ENCODE assay signal across 16 cellular contexts in the genomic region with DNA sequence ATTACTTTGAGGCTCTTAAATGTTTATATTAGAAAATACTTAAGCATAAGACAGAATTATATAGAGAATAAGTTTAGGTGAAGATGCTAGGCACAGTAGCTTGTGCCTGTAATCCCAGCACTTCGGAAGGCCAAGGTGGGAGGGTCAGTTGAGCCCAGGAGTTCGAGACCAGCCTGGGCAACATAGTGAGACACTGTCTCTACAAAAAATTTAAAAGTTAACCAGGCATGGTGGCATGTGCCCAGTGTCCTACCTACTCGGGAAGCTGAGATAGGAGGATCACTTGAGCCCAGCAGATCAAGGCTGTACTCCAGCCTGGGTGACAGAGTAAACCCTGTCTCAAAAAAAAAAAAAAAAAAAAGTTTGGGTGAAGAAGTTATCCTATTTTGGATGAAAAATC.
DNase-seq lines count a peak whose midpoint lies in the region; ATAC-seq and TF ChIP-seq lines count a peak whose summit lies in the region.
"Had no signal": no experiment of that assay in that cellular context is flagged by ENCODE, and none has a peak within 500 bp of the region (broad histone marks: within the 10 kb centered on the region; RNA-seq: fewer than 3 reads in every experiment).

No MANE protein-coding gene starts in this region.

- H3K4me1 Mint-ChIP-seq in Caco-2 (ENCODE audit: low read depth, unreplicated experiment) (peaks cover 7% of the 10 kb centered on the region), T-helper 17 cell (no peaks in the 10 kb centered on the region)
- H3K4me1 Mint-ChIP-seq: B cell had no signal

- ATAC-seq in T-helper 17 cell (no peak), GM18517 (IDR thresholded peaks at IDR 0.05; ENCODE audit: unreplicated experiment) (no peak)
- ATAC-seq: CD8-positive, alpha-beta T cell had no signal

- no peaks in the 10 kb centered on the region for H3K36me3 ChIP-seq in Caco-2 (ENCODE audit: control insufficient read depth, insufficient read depth, low read length)
- H3K36me3 ChIP-seq in hepatocyte (replicated peaks; ENCODE audit: insufficient read depth, low read depth): no peaks in the 10 kb centered on the region
- no peaks in the 10 kb centered on the region for H3K36me3 ChIP-seq in liver (ENCODE audit: control insufficient read depth in 4 of 4, insufficient read depth in 3 of 4, low read depth in 1 of 4, low read length in 3 of 4)
- H3K36me3 ChIP-seq in left ventricle myocardium inferior: no peaks in the 10 kb centered on the region
- H3K36me3 ChIP-seq: BLaER1 treated with 17β-estradiol and CSF1 and Interleukin-3, amounts not matched to agents 10 nM and 100 nM had no signal

- peak overlapping the region in 1 of 2 donors; percentile 22 for H3K9ac ChIP-seq in liver (ENCODE audit: low read depth in 1 of 2, low read length in 2 of 2)
- H3K9ac ChIP-seq: BLaER1 treated with 17β-estradiol and CSF1 and Interleukin-3, amounts not matched to agents 10 nM and 100 nM had no signal

- H3K27ac Mint-ChIP-seq in Caco-2 (ENCODE audit: unreplicated experiment) (peak overlapping the region; percentile 67), T-helper 17 cell (no peak overlapping the region)
- H3K27ac Mint-ChIP-seq: B cell; CD4-positive, alpha-beta T cell; CD8-positive, alpha-beta T cell had no signal

- H3K4me1 ChIP-seq in Caco-2 (peaks cover 43% of the 10 kb centered on the region), hepatocyte (ENCODE audit: insufficient read depth) (peaks cover 22% of the 10 kb centered on the region), liver (ENCODE audit: control insufficient read depth in 4 of 4, insufficient read depth in 4 of 4, low read length in 3 of 4) (peaks cover 14 to 45% (median 40%) of the 10 kb centered on the region in 4 donors), left ventricle myocardium inferior (no peaks in the 10 kb centered on the region)
- H3K4me1 ChIP-seq: BLaER1 treated with 17β-estradiol and CSF1 and Interleukin-3, amounts not matched to agents 10 nM and 100 nM had no signal

- H3K27me3 ChIP-seq in Caco-2 (replicated peaks; ENCODE audit: control insufficient read depth, insufficient read depth, low read length) (no peaks in the 10 kb centered on the region), hepatocyte (no peaks in the 10 kb centered on the region), liver (ENCODE audit: control insufficient read depth in 4 of 4, insufficient read depth in 4 of 4, low read length in 3 of 4) (no peaks in the 10 kb centered on the region), left ventricle myocardium inferior (ENCODE audit: low read depth) (peaks cover 12% of the 10 kb centered on the region)
- H3K27me3 ChIP-seq: BLaER1 treated with 17β-estradiol and CSF1 and Interleukin-3, amounts not matched to agents 10 nM and 100 nM had no signal

- POLR2A ChIA-PET in Caco-2 (lab: Charles Lee): no interaction called here

- WGBS in hepatocyte (ENCODE audit: low lambda C conversion rate, missing lambda C conversion rate): 89% methylated on average over 3 of the region's 3 CpGs
- 55% methylated on average over 3 of the region's 3 CpGs for WGBS in liver

- H3K9me3 ChIP-seq in Caco-2 (peaks cover 37% of the 10 kb centered on the region), hepatocyte (ENCODE audit: low read depth) (peaks cover 5% of the 10 kb centered on the region), liver (ENCODE audit: control insufficient read depth in 4 of 4, low read length in 3 of 4) (no peaks in the 10 kb centered on the region), T-helper 17 cell (ENCODE audit: control insufficient read depth, low read length, poor library complexity, severe bottlenecking) (no peaks in the 10 kb centered on the region), left ventricle myocardium inferior (replicated peaks) (no peaks in the 10 kb centered on the region)

- no peaks in the 10 kb centered on the region for H3K79me2 ChIP-seq in hepatocyte

- CTCF ChIA-PET in Caco-2 (lab: Charles Lee): no interaction called here

- TF ChIP-seq CTCF in Caco-2 (IDR thresholded peaks at IDR 0.05; ENCODE audit: insufficient read depth in 1 of 2, low read depth in 1 of 2, low read length in 1 of 2, severe bottlenecking in 1 of 2, unreplicated experiment in 1 of 2): no peak
- no peak for TF ChIP-seq CTCF in hepatocyte (IDR thresholded peaks at IDR 0.05; ENCODE audit: poor library complexity)
- TF ChIP-seq CTCF in liver (IDR thresholded peaks at IDR 0.05; ENCODE audit: low read depth, low read length, missing input control): no peak
- TF ChIP-seq CTCF in left ventricle myocardium inferior (IDR thresholded peaks at IDR 0.05; ENCODE audit: borderline replicate concordance): no peak

- intact Hi-C loops in Caco-2 (cut with micrococcal nuclease; ENCODE audit: unreplicated experiment): loop anchor here (5.0 kb wide), 1 partner anchor 124 kb away; no protein-coding TSS in a partner anchor
- intact Hi-C loops in left ventricle myocardium inferior (cut with micrococcal nuclease): no loop called here

- no peak overlapping the region for H3K4me3 ChIP-seq in Caco-2 (ENCODE audit: low read depth, low read length)
- no peak overlapping the region for H3K4me3 ChIP-seq in hepatocyte
- no peak overlapping the region for H3K4me3 ChIP-seq in liver (ENCODE audit: low read depth in 1 of 3, low read length in 3 of 3)
- no peak overlapping the region for H3K4me3 ChIP-seq in left ventricle myocardium inferior
- H3K4me3 ChIP-seq: BLaER1 treated with 17β-estradiol and CSF1 and Interleukin-3, amounts not matched to agents 10 nM and 100 nM had no signal

- H2AFZ ChIP-seq in hepatocyte: no peak overlapping the region

- H3K4me3 Mint-ChIP-seq in Caco-2 (ENCODE audit: unreplicated experiment) (peak overlapping the region; percentile 22), T-helper 17 cell (no peak overlapping the region)
- H3K4me3 Mint-ChIP-seq: B cell; CD4-positive, alpha-beta T cell; CD8-positive, alpha-beta T cell had no signal

- DNase-seq in Caco-2 (no peak), hepatocyte (ENCODE audit: low spot score) (no peak), T-helper 17 cell (no peak), left ventricle myocardium inferior (no peak), SHP77 (lab: John Stamatoyannopoulos, UW) (no peak)
- DNase-seq: 8988T; AML-193; CD4-positive, alpha-beta T cell; CD8-positive, alpha-beta T cell; DMS79 treated with DMSO at 0.1 percent for 48 hours; GF-D8 had no signal

- H3K36me3 Mint-ChIP-seq in Caco-2 (ENCODE audit: insufficient read depth, unreplicated experiment) (peaks cover 8% of the 10 kb centered on the region), T-helper 17 cell (ENCODE audit: low read depth) (no peaks in the 10 kb centered on the region)
- H3K36me3 Mint-ChIP-seq: CD8-positive, alpha-beta T cell had no signal

- TF ChIP-seq RAD21 in liver (IDR thresholded peaks at IDR 0.05): no peak

- BruUV-seq in Caco-2 (replicated peaks; lab: Mats Ljungman, UMichigan): no TSS peak

- H3K27ac ChIP-seq in hepatocyte (peak overlapping the region; percentile 78), liver (ENCODE audit: low read depth in 1 of 2, low read length in 2 of 2) (peak overlapping the region; percentile 94 to 99), left ventricle myocardium inferior (replicated peaks) (no peak overlapping the region)
- H3K27ac ChIP-seq: BLaER1 treated with 17β-estradiol and CSF1 and Interleukin-3, amounts not matched to agents 10 nM and 100 nM; C4-2B had no signal

- H3K27me3 Mint-ChIP-seq in Caco-2 (ENCODE audit: insufficient read depth, unreplicated experiment): no peaks in the 10 kb centered on the region
- H3K27me3 Mint-ChIP-seq in T-helper 17 cell: peaks cover 39% of the 10 kb centered on the region

- H3K9me2 ChIP-seq in hepatocyte (replicated peaks; ENCODE audit: insufficient read depth): no peaks in the 10 kb centered on the region

- H4K20me1 ChIP-seq in hepatocyte (ENCODE audit: insufficient read depth, poor library complexity, severe bottlenecking): no peaks in the 10 kb centered on the region
- H4K20me1 ChIP-seq: BLaER1 treated with 17β-estradiol and CSF1 and Interleukin-3, amounts not matched to agents 10 nM and 100 nM had no signal

- H3K4me2 ChIP-seq in hepatocyte: peak overlapping the region; percentile 38
- H3K4me2 ChIP-seq: BLaER1 treated with 17β-estradiol and CSF1 and Interleukin-3, amounts not matched to agents 10 nM and 100 nM had no signal

- peaks cover 13% of the 10 kb centered on the region for H3K9me3 Mint-ChIP-seq in Caco-2 (ENCODE audit: unreplicated experiment)

TF ChIP-seq in liver, 16 proteins besides CTCF, POLR2A, EP300 and RAD21:
- TF ChIP-seq RXRA (IDR thresholded peaks at IDR 0.05) (no peak), TAF1 (conservative IDR thresholded peaks at IDR 0.05) (no peak), HNF4A (conservative IDR thresholded peaks at IDR 0.05) (no peak), GABPA (IDR thresholded peaks at IDR 0.05 in 1 of 2, conservative IDR thresholded peaks at IDR 0.05 in 1 of 2) (no peak), FOXA1 (IDR thresholded peaks at IDR 0.05) (no peak), FOXA2 (IDR thresholded peaks at IDR 0.05) (no peak), JUND (IDR thresholded peaks at IDR 0.05) (no peak), EGR1 (IDR thresholded peaks at IDR 0.05; ENCODE audit: low read depth in 2 of 2) (no peak), SP1 (IDR thresholded peaks at IDR 0.05) (no peak), NR2F2 (IDR thresholded peaks at IDR 0.05) (no peak)
- TF ChIP-seq, protein P1, sequence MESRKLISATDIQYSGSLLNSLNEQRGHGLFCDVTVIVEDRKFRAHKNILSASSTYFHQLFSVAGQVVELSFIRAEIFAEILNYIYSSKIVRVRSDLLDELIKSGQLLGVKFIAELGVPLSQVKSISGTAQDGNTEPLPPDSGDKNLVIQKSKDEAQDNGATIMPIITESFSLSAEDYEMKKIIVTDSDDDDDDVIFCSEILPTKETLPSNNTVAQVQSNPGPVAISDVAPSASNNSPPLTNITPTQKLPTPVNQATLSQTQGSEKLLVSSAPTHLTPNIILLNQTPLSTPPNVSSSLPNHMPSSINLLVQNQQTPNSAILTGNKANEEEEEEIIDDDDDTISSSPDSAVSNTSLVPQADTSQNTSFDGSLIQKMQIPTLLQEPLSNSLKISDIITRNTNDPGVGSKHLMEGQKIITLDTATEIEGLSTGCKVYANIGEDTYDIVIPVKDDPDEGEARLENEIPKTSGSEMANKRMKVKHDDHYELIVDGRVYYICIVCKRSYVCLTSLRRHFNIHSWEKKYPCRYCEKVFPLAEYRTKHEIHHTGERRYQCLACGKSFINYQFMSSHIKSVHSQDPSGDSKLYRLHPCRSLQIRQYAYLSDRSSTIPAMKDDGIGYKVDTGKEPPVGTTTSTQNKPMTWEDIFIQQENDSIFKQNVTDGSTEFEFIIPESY (IDR thresholded peaks at IDR 0.05): no peak
- TF ChIP-seq, protein P2, sequence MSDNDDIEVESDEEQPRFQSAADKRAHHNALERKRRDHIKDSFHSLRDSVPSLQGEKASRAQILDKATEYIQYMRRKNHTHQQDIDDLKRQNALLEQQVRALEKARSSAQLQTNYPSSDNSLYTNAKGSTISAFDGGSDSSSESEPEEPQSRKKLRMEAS (IDR thresholded peaks at IDR 0.05): no peak
- TF ChIP-seq, protein P3, sequence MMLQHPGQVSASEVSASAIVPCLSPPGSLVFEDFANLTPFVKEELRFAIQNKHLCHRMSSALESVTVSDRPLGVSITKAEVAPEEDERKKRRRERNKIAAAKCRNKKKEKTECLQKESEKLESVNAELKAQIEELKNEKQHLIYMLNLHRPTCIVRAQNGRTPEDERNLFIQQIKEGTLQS (IDR thresholded peaks at IDR 0.05): no peak
